ENCODE assay signal across 8 cellular contexts in genomic region chr1:91851130-91852010, GRCh38. TPM values are rescaled to one million over a fixed set of nuclear protein-coding genes. Genes with fewer than 3 reads are reported as not detected.
DNase-seq lines count a peak whose midpoint lies in the region; ATAC-seq and TF ChIP-seq lines count a peak whose summit lies in the region.

No MANE protein-coding gene starts in this region.

- H3K27ac Mint-ChIP-seq in Calu3 (ENCODE audit: unreplicated experiment), result peak overlapping the region; percentile 63

- intact Hi-C loops in Calu3 (cut with micrococcal nuclease; ENCODE audit: unreplicated experiment), result no loop called here

- peak overlapping the region; percentile 48 for H3K4me3 Mint-ChIP-seq in Calu3 (ENCODE audit: low read depth, unreplicated experiment)

- H3K4me1 Mint-ChIP-seq in Calu3 (ENCODE audit: low read depth, unreplicated experiment), result peaks cover 15% of the 10 kb centered on the region

- no peaks in the 10 kb centered on the region for H3K9me3 Mint-ChIP-seq in Calu3 (ENCODE audit: low read depth, unreplicated experiment)

- CTCF ChIA-PET in Calu3 (lab: Charles Lee), result interaction anchor here (1.0 to 1.2 kb wide), 3 partner anchors 10 to 90 kb away, joined by 3 read pairs; no protein-coding TSS in a partner anchor

- in situ Hi-C loops in KBM-7 (cut with MboI; ENCODE audit: low pct_unique_long_range_greater_than_20kb, low sequenced_read_pairs), result no loop called here

- no TSS peak for BruUV-seq in Calu3 (replicated peaks; lab: Mats Ljungman, UMichigan)

- H3K27me3 Mint-ChIP-seq in Calu3 (ENCODE audit: unreplicated experiment), result no peaks in the 10 kb centered on the region

- H3K36me3 Mint-ChIP-seq in Calu3 (ENCODE audit: insufficient read depth, unreplicated experiment), result no peaks in the 10 kb centered on the region

- DNase-seq in Calu3 (peak; percentile 63), NCI-H748 (lab: John Stamatoyannopoulos, UW; ENCODE audit: unreplicated experiment) (peak; percentile 88), fibroblast of gingiva (ENCODE audit: low read depth) (peak; percentile 76), omental fat pad (ENCODE audit: low spot score) (peak; percentile 65), KBM-7 (no peak), RPMI8226 (no peak)

- ATAC-seq in omental fat pad (ENCODE audit: low FRiP score) (peak; percentile 90), GM21526 (IDR thresholded peaks at IDR 0.05; ENCODE audit: low FRiP score, unreplicated experiment) (no peak), GM21360 (IDR thresholded peaks at IDR 0.05; ENCODE audit: unreplicated experiment) (no peak)

- TF ChIP-seq CTCF in Calu3 (IDR thresholded peaks at IDR 0.05; ENCODE audit: unreplicated experiment), result no peak
- no peak for TF ChIP-seq CTCF in omental fat pad (IDR thresholded peaks at IDR 0.05)

RNA-seq across cellular contexts. Expression of gene TGFBR3, which starts 34.6 kb away (rescaled TPM):
- 7.7 and 10.8 TPM in 2 replicates for total RNA-seq in Calu3 (2022)
- total RNA-seq in omental fat pad, result 100 to 1,000 TPM; 104 to 267 (median 196) TPM

Comparison
In these comparisons a context has a peak if more than half of its experiments do, and no peak if none do; other contexts are left out.
1. DNase-seq: peak in Calu3 (single experiment), NCI-H748 (single experiment), fibroblast of gingiva (single experiment) and omental fat pad (single experiment); none in KBM-7 (single experiment) and RPMI8226 (single experiment).